Comparison of ENCODE assay signal across 1 cellular context in genomic region chr10:3427846-3428442, GRCh38.
TF ChIP-seq lines count a peak whose summit lies in the region.

No MANE protein-coding gene starts in this region.

TF ChIP-seq in IMR-90, 13 proteins besides CTCF, POLR2A, EP300 and RAD21:
- TF ChIP-seq CEBPB (IDR thresholded peaks at IDR 0.05; ENCODE audit: low read depth, low read length) (no peak), SMC3 (IDR thresholded peaks at IDR 0.05; ENCODE audit: low read depth, low read length) (no peak)
